In the genomic region with DNA sequence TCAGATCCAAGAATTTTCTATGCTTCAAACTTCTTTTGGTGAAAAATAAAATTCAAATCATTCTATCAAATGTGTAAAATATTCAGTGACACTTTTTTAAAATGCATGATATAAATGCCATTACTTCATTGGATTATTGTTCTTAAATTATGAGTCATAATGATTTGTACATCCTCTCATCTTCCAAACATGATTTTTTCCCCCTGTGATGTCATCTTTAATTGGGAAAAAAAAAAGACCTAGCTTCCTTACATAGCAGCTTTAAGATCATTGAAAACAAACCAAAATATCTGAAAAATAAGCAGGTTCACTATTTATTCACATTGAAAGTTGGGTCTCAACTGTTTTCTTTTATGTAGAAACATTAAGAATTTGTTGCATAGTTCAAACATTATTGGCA, we compare ENCODE assay signal across 19 cellular contexts.
DNase-seq lines count a peak whose midpoint lies in the region; ATAC-seq, FAIRE-seq and TF ChIP-seq lines count a peak whose summit lies in the region.
"Had no signal": no experiment of that assay in that cellular context is flagged by ENCODE, and none has a peak within 500 bp of the region (broad histone marks: within the 10 kb centered on the region; RNA-seq: fewer than 3 reads in every experiment).

No MANE protein-coding gene starts in this region.

- H3K4me1 ChIP-seq in A549: no peaks in the 10 kb centered on the region
- H3K4me1 ChIP-seq in A673 (ENCODE audit: insufficient read depth, low read length, poor library complexity, severe bottlenecking): no peaks in the 10 kb centered on the region
- H3K4me1 ChIP-seq in endothelial cell of umbilical vein (ENCODE audit: control insufficient read depth, extremely low read depth, insufficient read depth, low read length): no peaks in the 10 kb centered on the region
- H3K4me1 ChIP-seq: HAP-1 had no signal

- H3K27ac ChIP-seq in A549: no peak overlapping the region
- H3K27ac ChIP-seq in A673 (ENCODE audit: low read depth, low read length, poor library complexity, severe bottlenecking): no peak overlapping the region
- no peak overlapping the region for H3K27ac ChIP-seq in endothelial cell of umbilical vein (ENCODE audit: insufficient read depth, low read depth, low read length)

- FAIRE-seq in A549 (lab: Jason Lieb, UNC) (no peak), endothelial cell of umbilical vein (lab: Jason Lieb, UNC) (no peak)
- FAIRE-seq: G401.6, GM12892, H54 had no signal

- CTCF ChIA-PET in A549 (lab: Yijun Ruan, JAX): no interaction called here
- CTCF ChIA-PET in A673 (lab: Charles Lee): no interaction called here
- CTCF ChIA-PET in endothelial cell of umbilical vein (lab: Charles Lee): no interaction called here

- no peak overlapping the region for H3K4me3 ChIP-seq in A549
- no peak overlapping the region for H3K4me3 ChIP-seq in A673 (ENCODE audit: low read depth, low read length, poor library complexity, severe bottlenecking)
- no peak overlapping the region for H3K4me3 ChIP-seq in endothelial cell of umbilical vein (replicated peaks in 1 of 3; ENCODE audit: insufficient read depth in 1 of 3, low read depth in 1 of 3, low read length in 3 of 3)
- H3K4me3 ChIP-seq: HAP-1 had no signal

- H3K9me3 ChIP-seq in A549: 0 out of 3 replicates have a peak, but pooled peaks cover 3% of the 10 kb centered on the region
- peaks cover 10% of the 10 kb centered on the region for H3K9me3 ChIP-seq in A673 (ENCODE audit: low read depth, low read length, poor library complexity, severe bottlenecking)
- H3K9me3 ChIP-seq in endothelial cell of umbilical vein (replicated peaks; ENCODE audit: control insufficient read depth, insufficient read depth, low read length): no peaks in the 10 kb centered on the region

- no peak for TF ChIP-seq EP300 in A549 (IDR thresholded peaks at IDR 0.05)

- no peaks in the 10 kb centered on the region for H3K36me3 ChIP-seq in A673 (ENCODE audit: insufficient read depth, low read length, poor library complexity, severe bottlenecking)
- no peaks in the 10 kb centered on the region for H3K36me3 ChIP-seq in endothelial cell of umbilical vein (ENCODE audit: control insufficient read depth in 2 of 2, extremely low read depth in 1 of 2, insufficient read depth in 2 of 2, low read length in 2 of 2)
- H3K36me3 ChIP-seq: HAP-1 had no signal

- H3K9me1 ChIP-seq in endothelial cell of umbilical vein (replicated peaks; ENCODE audit: control insufficient read depth, extremely low read depth, insufficient read depth, low read length): no peaks in the 10 kb centered on the region

- intact Hi-C loops in A673 (cut with micrococcal nuclease; ENCODE audit: unreplicated experiment) (no loop called here), endothelial cell of umbilical vein (cut with micrococcal nuclease) (no loop called here)

- no peak overlapping the region for H3K9ac ChIP-seq in endothelial cell of umbilical vein (replicated peaks; ENCODE audit: extremely low read depth, insufficient read depth, low read length)

- H3K4me2 ChIP-seq in A549: no peak overlapping the region
- H3K4me2 ChIP-seq in endothelial cell of umbilical vein (ENCODE audit: insufficient read depth, low read length): no peak overlapping the region

- TF ChIP-seq RAD21 in A549 (conservative IDR thresholded peaks at IDR 0.05 in 1 of 2, IDR thresholded peaks at IDR 0.05 in 1 of 2): no peak

- H3K79me2 ChIP-seq in endothelial cell of umbilical vein (ENCODE audit: control insufficient read depth, insufficient read depth, low read length): no peaks in the 10 kb centered on the region

- dilution Hi-C loops in endothelial cell of umbilical vein (cut with MboI; ENCODE audit: extremely low pct_ligation_motif_present, low sequenced_read_pairs): no loop called here

- POLR2A ChIA-PET in A549 (lab: Yijun Ruan, JAX): no interaction called here
- POLR2A ChIA-PET in A673 (lab: Charles Lee; ENCODE audit: low non-redundant PET): no interaction called here
- POLR2A ChIA-PET in endothelial cell of umbilical vein (lab: Charles Lee): no interaction called here

- no peaks in the 10 kb centered on the region for H4K20me1 ChIP-seq in endothelial cell of umbilical vein (replicated peaks; ENCODE audit: control insufficient read depth, extremely low read depth, insufficient read depth, low read length)

- ATAC-seq in A549 (no peak), HG02571 (IDR thresholded peaks at IDR 0.05; ENCODE audit: unreplicated experiment) (no peak)

- BruUV-seq in A673 (replicated peaks; lab: Mats Ljungman, UMichigan) (no TSS peak), endothelial cell of umbilical vein (replicated peaks; lab: Mats Ljungman, UMichigan) (no TSS peak)

- DNase-seq in A549 (ENCODE audit: low read depth in 1 of 2, low spot score in 1 of 2) (no peak), A673 (ENCODE audit: low spot score) (peak; percentile 55), RKO (ENCODE audit: low spot score) (peak; percentile 3), endothelial cell of umbilical vein (ENCODE audit: low read depth, low spot score) (no peak), T-helper 1 cell (no peak)
- DNase-seq: ACHN; C1 segment of cervical spinal cord; Calu3; CD4-positive, alpha-beta memory T cell; COR-L47; DMS53; DMS79 treated with DMSO at 0.1 percent for 48 hours; GOT3; HFFc6 had no signal

- H2AFZ ChIP-seq in endothelial cell of umbilical vein (ENCODE audit: low read depth, low read length): no peak overlapping the region

- H3K27me3 ChIP-seq in A673 (replicated peaks; ENCODE audit: insufficient read depth, low read depth, low read length, poor library complexity) (no peaks in the 10 kb centered on the region), endothelial cell of umbilical vein (ENCODE audit: control insufficient read depth in 2 of 2, insufficient read depth in 2 of 2, low read length in 2 of 2) (no peaks in the 10 kb centered on the region)

- TF ChIP-seq POLR2A in A549 (IDR thresholded peaks at IDR 0.05; ENCODE audit: low read length) (no peak), endothelial cell of umbilical vein (IDR thresholded peaks at IDR 0.05; ENCODE audit: low read depth, low read length) (no peak)

- no peak for TF ChIP-seq CTCF in A549 (IDR thresholded peaks at IDR 0.05)
- TF ChIP-seq CTCF in A673 (conservative IDR thresholded peaks at IDR 0.05; ENCODE audit: low read depth, low read length): no peak
- TF ChIP-seq CTCF in endothelial cell of umbilical vein (IDR thresholded peaks at IDR 0.05; ENCODE audit: extremely low read depth in 1 of 2, insufficient read depth in 1 of 2, low read depth in 1 of 2, low read length in 2 of 2): no peak

TF ChIP-seq in A549, 52 proteins besides CTCF, POLR2A, EP300 and RAD21:
- TF ChIP-seq CEBPB (IDR thresholded peaks at IDR 0.05) (no peak), FOSL2 (IDR thresholded peaks at IDR 0.05) (no peak), FOSL2 (CRISPR knock-in tag; IDR thresholded peaks at IDR 0.05) (peak; percentile 45; the same call in 1 of the 2 replicates)
TF ChIP-seq in A549: peak in this region for 1.

TF ChIP-seq in endothelial cell of umbilical vein, 7 proteins besides CTCF, POLR2A, EP300 and RAD21:
- no peak for TF ChIP-seq MYC (IDR thresholded peaks at IDR 0.05; ENCODE audit: low read depth, low read length)
- TF ChIP-seq GATA2 (IDR thresholded peaks at IDR 0.05; ENCODE audit: insufficient read depth, insufficient read length, low read depth, low read length): no peak
- TF ChIP-seq JUN (IDR thresholded peaks at IDR 0.05; ENCODE audit: borderline replicate concordance, insufficient read depth, insufficient read length, low read depth): peak; percentile 13

Comparison
In these comparisons a context has a peak if more than half of its experiments do, and no peak if none do; other contexts are left out.
1. DNase-seq: peak in A673 (single experiment) and RKO (single experiment); none in A549 (0 of 2), endothelial cell of umbilical vein (single experiment) and T-helper 1 cell (0 of 5).